ENCODE assay signal across 7 cellular contexts in genomic region chr2:65040414-65041261, GRCh38. TPM values are rescaled to one million over a fixed set of nuclear protein-coding genes. Genes with fewer than 3 reads are reported as not detected.
DNase-seq lines count a peak whose midpoint lies in the region; ATAC-seq, FAIRE-seq and TF ChIP-seq lines count a peak whose summit lies in the region.

No MANE protein-coding gene starts in this region.

- H3K27me3 ChIP-seq in bronchial epithelial cell (ENCODE audit: control insufficient read depth, insufficient read depth, low read length) (no peaks in the 10 kb centered on the region), kidney epithelial cell (ENCODE audit: control insufficient read depth, insufficient read depth, low read length) (no peaks in the 10 kb centered on the region)

- TF ChIP-seq CTCF in WI38 (IDR thresholded peaks at IDR 0.05; ENCODE audit: low read depth, low read length), result peak; percentile 98
- peak; percentile 91 for TF ChIP-seq CTCF in bronchial epithelial cell (IDR thresholded peaks at IDR 0.05; ENCODE audit: insufficient read depth, low read length, severe bottlenecking)
- TF ChIP-seq CTCF in kidney epithelial cell (IDR thresholded peaks at IDR 0.05; ENCODE audit: insufficient read depth, low read length, poor library complexity, severe bottlenecking), result peak; percentile 89

- H3K36me3 ChIP-seq in bronchial epithelial cell (ENCODE audit: control insufficient read depth, insufficient read depth, low read length) (no peaks in the 10 kb centered on the region), kidney epithelial cell (ENCODE audit: control insufficient read depth, insufficient read depth, low read length) (no peaks in the 10 kb centered on the region)

- ATAC-seq in HG03039 (IDR thresholded peaks at IDR 0.05; ENCODE audit: unreplicated experiment), result peak; percentile 70

- peak; percentile 96 for FAIRE-seq in GM12892 (lab: Jason Lieb, UNC)
- peak; percentile 72 for FAIRE-seq in bronchial epithelial cell (lab: Jason Lieb, UNC)

- peak; percentile 62 for DNase-seq in GM12892 (ENCODE audit: insufficient read length)
- peak; percentile 65 for DNase-seq in NCI-H2196 (lab: John Stamatoyannopoulos, UW; ENCODE audit: unreplicated experiment)
- peak; percentile 84 for DNase-seq in bronchial epithelial cell (ENCODE audit: low read depth)
- DNase-seq in kidney epithelial cell (ENCODE audit: low read depth), result no peak
- peak; percentile 43 to 63 (median 48) for DNase-seq in stimulated activated CD4-positive, alpha-beta T cell treated with anti-CD3 and anti-CD28 coated beads, Interleukin-1b, Interleukin-23, amount 100 ng/mL, for 24 hours (ENCODE audit: low read depth in 4 of 4, low spot score in 1 of 4)

- no peak for TF ChIP-seq POLR2A in GM12892 (IDR thresholded peaks at IDR 0.05; ENCODE audit: low read depth, low read length)

- H3K4me3 ChIP-seq in WI38 (ENCODE audit: low read depth, low read length) (peak overlapping the region; percentile 37), bronchial epithelial cell (ENCODE audit: low read depth, low read length) (no peak overlapping the region), kidney epithelial cell (ENCODE audit: low read depth, low read length) (no peak overlapping the region)

RNA-seq across cellular contexts. Expression of gene CEP68, which starts 15.6 kb away (rescaled TPM):
- 6.4 TPM for polyA plus RNA-seq in GM12892 (2012; ENCODE audit: missing spikeins)
- total RNA-seq in bronchial epithelial cell (3.8 and 3.9 TPM in 2 replicates), kidney epithelial cell (5.2 and 7.5 TPM in 2 replicates)

RNA-seq across cellular contexts. Expression of gene SLC1A4, which starts 51.4 kb away (rescaled TPM):
- 17.6 TPM for polyA plus RNA-seq in GM12892 (2012; ENCODE audit: missing spikeins)
- total RNA-seq in bronchial epithelial cell (22.1 and 26.3 TPM in 2 replicates), kidney epithelial cell (45.0 and 45.5 TPM in 2 replicates)
